Comparison of ENCODE assay signal across 8 cellular contexts in the genomic region with DNA sequence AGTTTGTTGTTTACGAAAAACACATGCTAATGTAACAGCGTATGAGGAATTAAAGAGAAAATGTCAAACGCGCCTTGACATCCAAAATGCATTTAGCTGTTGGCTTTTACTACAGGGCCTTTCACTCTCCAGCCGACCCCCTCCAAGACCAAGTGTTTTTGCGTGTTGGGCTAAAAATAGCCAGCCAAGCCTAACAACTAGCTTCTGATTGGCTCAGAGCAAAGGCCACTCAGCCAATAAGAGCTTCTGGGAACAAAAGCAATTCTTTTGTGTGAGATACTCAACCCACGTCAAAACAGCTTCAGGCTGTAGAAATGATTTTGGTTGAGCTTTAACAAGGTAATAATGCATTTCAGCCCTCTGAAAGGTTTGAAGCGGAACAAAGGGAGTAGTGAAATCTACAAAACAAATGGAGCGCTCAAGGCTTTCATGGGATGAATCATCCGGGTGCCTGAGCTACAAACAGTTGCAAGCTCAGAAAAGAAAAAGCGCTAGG.
DNase-seq lines count a peak whose midpoint lies in the region; ATAC-seq and TF ChIP-seq lines count a peak whose summit lies in the region.

No MANE protein-coding gene starts in this region.

- H3K4me1 ChIP-seq in iPS-20b (ENCODE audit: insufficient read depth, low read length) = peaks cover 23% of the 10 kb centered on the region

- peak; percentile 83 for ATAC-seq in HG02885 (IDR thresholded peaks at IDR 0.05; ENCODE audit: poor library complexity, unreplicated experiment)

- H3K9me3 ChIP-seq in iPS-20b (ENCODE audit: insufficient read depth, low read depth, low read length) = no peaks in the 10 kb centered on the region

- H3K9ac ChIP-seq in iPS-20b (ENCODE audit: low read depth, low read length) = peak overlapping the region; percentile 96

- DNase-seq in stimulated activated CD4-positive, alpha-beta T cell treated with anti-CD3 and anti-CD28 coated beads, Interleukin-15, amount 100 ng/mL, for 24 hours = peak; percentile 5
- no peak for DNase-seq in stimulated activated CD4-positive, alpha-beta T cell treated with anti-CD3 and anti-CD28 coated beads, Interleukin-4, amount 100 ng/mL, for 24 hours
- DNase-seq in NCI-H524 treated with DMSO at 0.1 percent for 48 hours (lab: John Stamatoyannopoulos, UW) (peak; percentile 85), cardiac fibroblast (ENCODE audit: low read depth in 2 of 2) (peak; percentile 87 to 90), skeletal muscle cell (ENCODE audit: low read depth) (peak; percentile 79), NCI-H187 treated with DMSO at 0.1 percent for 48 hours (lab: John Stamatoyannopoulos, UW) (no peak)

- TF ChIP-seq CTCF in cardiac fibroblast (IDR thresholded peaks at IDR 0.05; ENCODE audit: low read depth, low read length) = no peak

- H3K36me3 ChIP-seq in iPS-20b (ENCODE audit: insufficient read depth, low read depth, low read length) = no peaks in the 10 kb centered on the region

- peak overlapping the region; percentile 97 for H3K27ac ChIP-seq in iPS-20b (ENCODE audit: low read length)

- H3K27me3 ChIP-seq in iPS-20b (ENCODE audit: insufficient read depth, low read length) = no peaks in the 10 kb centered on the region

- H3K4me3 ChIP-seq in cardiac fibroblast (replicated peaks in 1 of 2; ENCODE audit: low read depth in 2 of 2, low read length in 2 of 2) (peak overlapping the region; percentile 40 to 55), iPS-20b (ENCODE audit: low read length) (peak overlapping the region; percentile 78), skeletal muscle cell (ENCODE audit: low read depth, low read length) (peak overlapping the region; percentile 57)

Comparison
In these comparisons a context has a peak if more than half of its experiments do, and no peak if none do; other contexts are left out.
1. DNase-seq: peak in stimulated activated CD4-positive, alpha-beta T cell treated with anti-CD3 and anti-CD28 coated beads, Interleukin-15, amount 100 ng/mL, for 24 hours (single experiment), NCI-H524 treated with DMSO at 0.1 percent for 48 hours (single experiment), cardiac fibroblast (2 of 2) and skeletal muscle cell (single experiment); none in stimulated activated CD4-positive, alpha-beta T cell treated with anti-CD3 and anti-CD28 coated beads, Interleukin-4, amount 100 ng/mL, for 24 hours (single experiment) and NCI-H187 treated with DMSO at 0.1 percent for 48 hours (single experiment).
2. Peak in every context shown above with its lines, with median percentiles within 50 percentile points of each other: H3K4me3 ChIP-seq.